In genomic region chr4:152304220-152304619, GRCh38 we compare ENCODE assay signal across 11 cellular contexts.
A peak's percentile ranks its signal among the peaks of the same experiment; 100 is the strongest.
DNase-seq lines count a peak whose midpoint lies in the region; ATAC-seq and TF ChIP-seq lines count a peak whose summit lies in the region.
"Had no signal": no experiment of that assay in that cellular context is flagged by ENCODE, and none has a peak within 500 bp of the region (broad histone marks: within the 10 kb centered on the region; RNA-seq: fewer than 3 reads in every experiment).

No MANE protein-coding gene starts in this region.

- no peak for TF ChIP-seq CTCF in foreskin fibroblast (IDR thresholded peaks at IDR 0.05; ENCODE audit: low read depth, low read length)
- TF ChIP-seq CTCF in CD8-positive, alpha-beta T cell (IDR thresholded peaks at IDR 0.05): no peak

- H3K4me3 ChIP-seq in foreskin fibroblast (ENCODE audit: low read depth in 1 of 2, low read length in 2 of 2): no peak overlapping the region
- no peak overlapping the region for H3K4me3 ChIP-seq in CD8-positive, alpha-beta T cell (ENCODE audit: low read depth, low read length)

- no peak overlapping the region for H3K27ac ChIP-seq in CD8-positive, alpha-beta T cell (ENCODE audit: low read depth, low read length)
- H3K27ac ChIP-seq: neutrophil had no signal

- POLR2A ChIA-PET in CD8-positive, alpha-beta T cell (lab: Charles Lee): no interaction called here

- H3K27ac Mint-ChIP-seq in CD8-positive, alpha-beta T cell: no peak overlapping the region
- H3K27ac Mint-ChIP-seq: activated naive CD8-positive, alpha-beta T cell treated with anti-CD3 and anti-CD28 coated beads, Interleukin-2, amount 10 ng/mL, durations not matched to agents 7 days and 5 days had no signal

- H3K27me3 Mint-ChIP-seq in CD8-positive, alpha-beta T cell (ENCODE audit: low read depth): no peaks in the 10 kb centered on the region
- H3K27me3 Mint-ChIP-seq: activated naive CD8-positive, alpha-beta T cell treated with anti-CD3 and anti-CD28 coated beads, Interleukin-2, amount 10 ng/mL, durations not matched to agents 7 days and 5 days had no signal

- H3K4me3 Mint-ChIP-seq in CD8-positive, alpha-beta T cell: no peak overlapping the region
- H3K4me3 Mint-ChIP-seq: activated naive CD8-positive, alpha-beta T cell treated with anti-CD3 and anti-CD28 coated beads, Interleukin-2, amount 10 ng/mL, durations not matched to agents 7 days and 5 days had no signal

- H3K36me3 Mint-ChIP-seq in CD8-positive, alpha-beta T cell: no peaks in the 10 kb centered on the region
- H3K36me3 Mint-ChIP-seq: activated naive CD8-positive, alpha-beta T cell treated with anti-CD3 and anti-CD28 coated beads, Interleukin-2, amount 10 ng/mL, durations not matched to agents 7 days and 5 days had no signal

- no peaks in the 10 kb centered on the region for H3K4me1 ChIP-seq in CD8-positive, alpha-beta T cell (ENCODE audit: insufficient read depth, low read length)

- CTCF ChIA-PET in CD8-positive, alpha-beta T cell (lab: Charles Lee): no interaction called here

- H3K4me1 Mint-ChIP-seq in CD8-positive, alpha-beta T cell (ENCODE audit: low read depth): no peaks in the 10 kb centered on the region

- peak; percentile 5 to 10 for DNase-seq in foreskin fibroblast
- DNase-seq in CD8-positive, alpha-beta T cell: no peak
- DNase-seq in GDM1 (lab: John Stamatoyannopoulos, UW): no peak
- no peak for DNase-seq in NCI-H345 (lab: John Stamatoyannopoulos, UW)
- DNase-seq in activated CD4-positive, alpha-beta T cell treated with anti-CD3 and anti-CD28 coated beads for 1 hour: no peak
- DNase-seq: activated naive CD8-positive, alpha-beta T cell treated with anti-CD3 and anti-CD28 coated beads, Interleukin-2, amount 10 ng/mL, durations not matched to agents 7 days and 5 days; DMS79 had no signal

- intact Hi-C loops in CD8-positive, alpha-beta T cell (cut with DNase I, micrococcal nuclease): no loop called here

- no peaks in the 10 kb centered on the region for H3K27me3 ChIP-seq in CD8-positive, alpha-beta T cell (ENCODE audit: insufficient read depth, low read length)

- H3K9me3 Mint-ChIP-seq in CD8-positive, alpha-beta T cell: no peaks in the 10 kb centered on the region

- H3K36me3 ChIP-seq in CD8-positive, alpha-beta T cell (ENCODE audit: insufficient read depth, low read length): no peaks in the 10 kb centered on the region
- H3K36me3 ChIP-seq: neutrophil had no signal

- peak; percentile 89 for ATAC-seq in GM18502 (IDR thresholded peaks at IDR 0.05; ENCODE audit: poor library complexity, unreplicated experiment)
- peak; percentile 89 for ATAC-seq in GM21423 (IDR thresholded peaks at IDR 0.05; ENCODE audit: unreplicated experiment)
- ATAC-seq in HG03196 (IDR thresholded peaks at IDR 0.05; ENCODE audit: unreplicated experiment): peak; percentile 94
- no peak for ATAC-seq in CD8-positive, alpha-beta T cell

- H3K9me3 ChIP-seq in CD8-positive, alpha-beta T cell (ENCODE audit: low read length): no peaks in the 10 kb centered on the region
- H3K9me3 ChIP-seq: neutrophil had no signal

Comparison
In these comparisons a context has a peak if more than half of its experiments do, and no peak if none do; other contexts are left out.
1. DNase-seq: peak in foreskin fibroblast (2 of 2); none in CD8-positive, alpha-beta T cell (0 of 7), GDM1 (single experiment), NCI-H345 (single experiment) and activated CD4-positive, alpha-beta T cell treated with anti-CD3 and anti-CD28 coated beads for 1 hour (single experiment).